ENCODE assay signal across 6 cellular contexts in the genomic region with DNA sequence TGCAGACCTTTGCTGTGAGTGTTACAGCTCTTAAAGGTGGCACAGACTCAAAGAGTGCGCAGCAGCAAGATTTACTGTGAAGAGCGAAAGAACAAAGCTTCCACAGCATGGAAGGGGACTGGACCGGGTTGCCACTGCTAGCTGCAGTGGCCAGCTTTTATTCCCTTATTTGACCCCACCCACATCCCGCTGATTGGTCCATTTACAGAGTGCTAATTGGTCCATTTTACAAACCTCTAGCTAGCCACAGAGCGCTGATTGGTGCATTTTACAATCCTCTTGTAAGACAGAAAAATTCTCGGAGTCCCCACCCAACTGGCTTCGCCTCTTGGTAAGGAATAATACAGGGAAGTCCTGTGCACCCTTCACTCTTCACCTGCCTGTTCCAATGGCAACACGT. TPM values are rescaled to one million over a fixed set of nuclear protein-coding genes. Genes with fewer than 3 reads are reported as not detected.
"Had no signal": no experiment of that assay in that cellular context is flagged by ENCODE, and none has a peak within 500 bp of the region (broad histone marks: within the 10 kb centered on the region; RNA-seq: fewer than 3 reads in every experiment).

No MANE protein-coding gene starts in this region.

RNA-seq across cellular contexts. Expression of a gene that starts 1.9 kb away (rescaled TPM):
- total RNA-seq: naive thymus-derived CD8-positive, alpha-beta T cell had no signal
- polyA plus RNA-seq: naive thymus-derived CD8-positive, alpha-beta T cell had no signal

RNA-seq across cellular contexts. Expression of a gene that starts 18.7 kb away (rescaled TPM):
- total RNA-seq: myocyte; naive thymus-derived CD8-positive, alpha-beta T cell; natural killer cell treated with Interleukin-12 subunit alpha and Interleukin-12 subunit beta and Interleukin-15 and Interleukin-18, amount 100 ng/mL, for 72 hours; osteoblast; sciatic nerve; subcutaneous adipose tissue had no signal
- polyA plus RNA-seq: naive thymus-derived CD8-positive, alpha-beta T cell had no signal
